Comparison of ENCODE assay signal across 6 cellular contexts in the genomic region with DNA sequence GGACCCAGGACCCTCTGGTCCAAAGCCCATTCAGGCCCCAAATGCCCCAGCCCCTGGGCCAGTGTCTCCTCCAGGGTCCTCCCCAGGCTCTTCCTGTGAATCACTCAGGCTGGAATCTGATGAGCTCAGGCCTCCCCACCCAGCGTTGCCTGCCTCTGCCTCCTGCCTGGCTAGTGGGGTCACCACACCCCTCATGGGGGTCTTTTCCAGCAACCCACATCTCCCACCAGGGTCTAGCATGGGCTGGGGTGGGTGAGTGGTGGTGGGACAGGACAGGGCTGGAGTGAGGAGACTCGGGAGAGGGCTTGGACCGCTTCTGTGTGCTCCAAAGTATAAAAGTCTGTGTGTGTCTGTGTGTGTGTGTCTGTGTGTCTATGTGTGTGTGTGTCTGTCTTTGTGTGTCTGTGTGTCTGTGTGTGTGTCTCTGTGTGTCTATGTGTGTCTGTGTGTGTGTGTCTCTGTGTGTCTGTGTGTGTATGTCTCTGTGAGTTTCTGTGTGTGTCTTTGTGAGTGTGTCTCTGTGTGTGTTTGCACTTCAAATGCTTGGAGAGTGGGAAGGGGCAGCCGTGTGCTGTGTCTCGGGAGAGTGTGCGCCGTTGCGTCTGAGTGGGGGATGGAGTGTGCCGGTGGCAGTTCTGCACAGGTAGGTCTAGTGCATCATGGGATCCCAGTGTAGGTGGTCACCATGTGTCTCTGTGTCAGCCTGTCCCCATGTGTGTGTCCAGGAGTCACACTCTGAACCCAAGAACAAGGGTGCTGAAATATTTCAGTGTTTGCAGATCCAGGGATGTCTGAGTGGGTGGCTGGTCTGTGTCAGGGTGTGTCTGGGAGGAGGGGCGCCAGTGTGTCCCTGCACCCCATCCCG. TPM values are rescaled to one million over a fixed set of nuclear protein-coding genes. Genes with fewer than 3 reads are reported as not detected.
DNase-seq lines count a peak whose midpoint lies in the region; ATAC-seq and TF ChIP-seq lines count a peak whose summit lies in the region.

No MANE protein-coding gene starts in this region.

- H3K79me2 ChIP-seq in OCI-LY7 (ENCODE audit: insufficient read depth, low read depth, low read length), result no peaks in the 10 kb centered on the region

- CTCF ChIA-PET in OCI-LY7 (lab: Charles Lee; ENCODE audit: unreplicated experiment), result no interaction called here

- no peaks in the 10 kb centered on the region for H3K36me3 ChIP-seq in OCI-LY7 (ENCODE audit: insufficient read depth, low read length)

- H3K4me1 ChIP-seq in OCI-LY7 (ENCODE audit: insufficient read depth, low read length, poor library complexity, severe bottlenecking), result peaks cover 46% of the 10 kb centered on the region

- H3K9me2 ChIP-seq in OCI-LY7 (ENCODE audit: insufficient read depth, low read length), result no peaks in the 10 kb centered on the region

- peak overlapping the region; percentile 75 for H3K4me2 ChIP-seq in OCI-LY7 (ENCODE audit: low read length)

- H2AFZ ChIP-seq in OCI-LY7 (ENCODE audit: low read length), result peak overlapping the region; percentile 96; the same call in 1 of the 2 replicates

- intact Hi-C loops in OCI-LY7 (cut with micrococcal nuclease; ENCODE audit: unreplicated experiment), result loop anchor here (1.0 to 2.0 kb wide), 2 partner anchors 15 to 39 kb away; a partner anchor contains a TSS

- ATAC-seq in stimulated activated naive CD8-positive, alpha-beta T cell treated with anti-CD3 and anti-CD28 coated beads, Interleukin-15, Interleukin-2, amounts not matched to agents 100 U/mL and 50 U/mL, for 24 hours, result peak; percentile 1
- no peak for ATAC-seq in activated CD4-positive, CD25-positive, alpha-beta regulatory T cell treated with anti-CD3 and anti-CD28 coated beads, Interleukin-2, amount 50 U/mL, for 24 hours
- ATAC-seq in GM21381 (IDR thresholded peaks at IDR 0.05; ENCODE audit: unreplicated experiment), result no peak

- no TSS peak for BruUV-seq in OCI-LY7 (replicated peaks; lab: Mats Ljungman, UMichigan)

- peak overlapping the region; percentile 54 for H3K27ac ChIP-seq in OCI-LY7 (ENCODE audit: low read depth, low read length, poor library complexity, severe bottlenecking)
- H3K27ac ChIP-seq in epithelial cell of prostate, result peak overlapping the region; percentile 71

- no peak overlapping the region for H3K4me3 ChIP-seq in OCI-LY7 (ENCODE audit: low read depth, low read length, poor library complexity, severe bottlenecking)

- H3K9me3 ChIP-seq in OCI-LY7 (ENCODE audit: low read length), result no peaks in the 10 kb centered on the region

- DNase-seq in OCI-LY7 (ENCODE audit: low spot score) (no peak), epithelial cell of prostate (ENCODE audit: low read depth, low spot score) (no peak), SK-N-DZ (ENCODE audit: low spot score) (no peak)
- DNase-seq in stimulated activated naive CD8-positive, alpha-beta T cell treated with anti-CD3 and anti-CD28 coated beads, Interleukin-15, Interleukin-2, amounts not matched to agents 100 U/mL and 50 U/mL, for 24 hours, result no peak

- TF ChIP-seq CTCF in OCI-LY7 (conservative IDR thresholded peaks at IDR 0.05; ENCODE audit: low read length), result no peak

- H4K20me1 ChIP-seq in OCI-LY7 (ENCODE audit: insufficient read depth, low read length), result no peaks in the 10 kb centered on the region

- POLR2A ChIA-PET in OCI-LY7 (lab: Charles Lee), result interaction anchor here (1.6 kb wide), 1 partner anchor 15 kb away, joined by 7 read pairs; no protein-coding TSS in a partner anchor

RNA-seq across cellular contexts. Expression of a gene that starts 8.8 kb away (rescaled TPM):
- total RNA-seq in OCI-LY7 (2014; rRNA removed; shearing (Covaris generic)), result 1.2 and 1.6 TPM in 2 replicates
- 2.9 and 3.7 TPM in 2 replicates for total RNA-seq in OCI-LY7 (2022)
- 3.2 and 3.8 TPM in 2 replicates for polyA plus RNA-seq in SK-N-DZ (2014; cell fraction: cytosol; rRNA removed)
- polyA plus RNA-seq in SK-N-DZ (2014; cell fraction: nucleus; rRNA removed), result 5.6 and 15.1 TPM in 2 replicates

RNA-seq across cellular contexts. Expression of a gene that starts 10.6 kb away (rescaled TPM):
- 0.08 TPM in 1 of 2 replicates, not detected in the other for total RNA-seq in OCI-LY7 (2014; rRNA removed; shearing (Covaris generic))
- 0.18 and 0.46 TPM in 2 replicates for total RNA-seq in OCI-LY7 (2022)
- polyA plus RNA-seq in SK-N-DZ (2014; cell fraction: cytosol; rRNA removed), result 10.9 and 12.6 TPM in 2 replicates
- 4.7 and 5.3 TPM in 2 replicates for polyA plus RNA-seq in SK-N-DZ (2014; cell fraction: nucleus; rRNA removed)

RNA-seq across cellular contexts. Expression of a gene that starts 17.5 kb away (rescaled TPM):
- total RNA-seq in OCI-LY7 (2014; rRNA removed; shearing (Covaris generic)), result 43.8 and 56.2 TPM in 2 replicates
- total RNA-seq in OCI-LY7 (2022), result 35.9 and 43.1 TPM in 2 replicates
- polyA plus RNA-seq in SK-N-DZ (2014; cell fraction: cytosol; rRNA removed), result 90.6 and 91.7 TPM in 2 replicates
- polyA plus RNA-seq in SK-N-DZ (2014; cell fraction: nucleus; rRNA removed), result 69.4 and 98.9 TPM in 2 replicates

RNA-seq across cellular contexts. Expression of a gene that starts 20.0 kb away (rescaled TPM):
- 10.7 and 11.7 TPM in 2 replicates for total RNA-seq in OCI-LY7 (2014; rRNA removed; shearing (Covaris generic))
- total RNA-seq in OCI-LY7 (2022), result 9.4 and 9.8 TPM in 2 replicates
- 67.1 and 84.2 TPM in 2 replicates for polyA plus RNA-seq in SK-N-DZ (2014; cell fraction: cytosol; rRNA removed)
- 30.3 and 33.2 TPM in 2 replicates for polyA plus RNA-seq in SK-N-DZ (2014; cell fraction: nucleus; rRNA removed)

RNA-seq across cellular contexts. Expression of a gene that starts 35.7 kb away (rescaled TPM):
- not detected in 2 replicates for total RNA-seq in OCI-LY7 (2014; rRNA removed; shearing (Covaris generic))
- total RNA-seq in OCI-LY7 (2022), result not detected in 2 replicates
- 3.3 and 4.1 TPM in 2 replicates for polyA plus RNA-seq in SK-N-DZ (2014; cell fraction: cytosol; rRNA removed)
- 1.2 and 2.7 TPM in 2 replicates for polyA plus RNA-seq in SK-N-DZ (2014; cell fraction: nucleus; rRNA removed)
